Comparison of ENCODE assay signal across 8 cellular contexts in the genomic region with DNA sequence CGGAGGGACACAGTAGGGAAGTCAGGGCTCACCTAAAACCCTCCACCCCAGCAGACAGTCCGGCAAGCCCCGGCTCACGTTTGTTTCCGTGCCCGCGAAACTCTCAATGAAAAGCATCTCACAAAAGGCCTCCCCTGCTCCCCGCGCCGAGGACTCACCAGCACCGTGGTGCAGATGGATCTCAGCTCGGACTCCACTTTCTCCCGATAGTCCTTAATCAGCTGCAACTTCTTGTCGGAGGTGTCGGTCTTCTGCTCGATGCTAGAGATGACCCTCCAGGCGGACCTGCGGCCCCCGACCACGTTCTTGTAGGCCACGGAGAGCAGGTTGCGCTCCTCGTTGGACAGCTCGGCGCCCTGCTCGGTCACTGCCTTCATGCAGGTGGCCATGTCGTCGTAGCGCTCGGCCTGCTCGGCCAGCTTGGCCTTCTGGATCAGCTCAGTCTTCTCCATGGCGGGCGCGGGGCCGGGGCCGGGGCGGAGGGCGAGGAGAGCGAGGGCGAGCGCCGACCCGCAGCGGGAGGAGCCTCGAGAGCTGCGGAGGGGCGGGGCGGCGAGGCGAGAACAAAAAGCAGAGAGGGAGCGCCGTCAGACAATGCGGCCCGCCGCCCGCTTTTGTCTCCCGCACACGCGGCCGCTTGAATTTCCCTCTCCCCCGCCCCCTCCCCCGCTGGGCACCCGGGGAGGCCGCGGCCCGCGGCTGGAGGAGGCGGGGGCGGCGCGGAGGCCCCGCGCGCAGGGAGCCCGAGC. TPM values are rescaled to one million over a fixed set of nuclear protein-coding genes. Genes with fewer than 3 reads are reported as not detected.
A peak's percentile ranks its signal among the peaks of the same experiment; 100 is the strongest.
DNase-seq lines count a peak whose midpoint lies in the region; ATAC-seq, FAIRE-seq and TF ChIP-seq lines count a peak whose summit lies in the region.

No MANE protein-coding gene starts in this region.

- peak overlapping the region; percentile 96 for H3K27ac ChIP-seq in keratinocyte (ENCODE audit: control insufficient read depth, insufficient read depth, low read length)

- H4K20me1 ChIP-seq in keratinocyte (ENCODE audit: control insufficient read depth, extremely low read depth, insufficient read depth, low read length): peaks cover 11% of the 10 kb centered on the region

- H3K4me2 ChIP-seq in keratinocyte (ENCODE audit: control insufficient read depth, extremely low read depth, insufficient read depth, low read depth, low read length): peak overlapping the region; percentile 73

- peak overlapping the region; percentile 95 for H3K9ac ChIP-seq in keratinocyte (ENCODE audit: control insufficient read depth, extremely low read depth, insufficient read depth, low read length)

- dilution Hi-C loops in keratinocyte (cut with MboI; ENCODE audit: extremely low pct_ligation_motif_present, low sequenced_read_pairs): no loop called here

- TF ChIP-seq CTCF in bronchial epithelial cell (IDR thresholded peaks at IDR 0.05; ENCODE audit: insufficient read depth, low read length, severe bottlenecking): no peak
- no peak for TF ChIP-seq CTCF in keratinocyte (optimal IDR thresholded peaks at IDR 0.05 in 1 of 3, IDR thresholded peaks at IDR 0.05 in 1 of 3, conservative IDR thresholded peaks at IDR 0.05 in 1 of 3; ENCODE audit: extremely low read depth in 1 of 3, insufficient read depth in 2 of 3, low read length in 3 of 3)

- H3K4me3 ChIP-seq in bronchial epithelial cell (ENCODE audit: low read depth, low read length) (peak overlapping the region; percentile 90), keratinocyte (ENCODE audit: control insufficient read depth in 2 of 3, extremely low read depth in 1 of 3, insufficient read depth in 2 of 3, low read depth in 1 of 3, low read length in 3 of 3) (peak overlapping the region; percentile 89 to 97 (median 96))

- no peaks in the 10 kb centered on the region for H3K9me1 ChIP-seq in keratinocyte (ENCODE audit: control insufficient read depth, extremely low read depth, insufficient read depth, low read length)

- H3K36me3 ChIP-seq in bronchial epithelial cell (ENCODE audit: control insufficient read depth, insufficient read depth, low read length) (peaks cover 2% of the 10 kb centered on the region), keratinocyte (ENCODE audit: control insufficient read depth in 2 of 2, extremely low read depth in 1 of 2, insufficient read depth in 2 of 2, low read length in 2 of 2) (peaks cover 9 to 17% of the 10 kb centered on the region in 2 experiments)

- H3K79me2 ChIP-seq in keratinocyte (ENCODE audit: control insufficient read depth, insufficient read depth, low read length): peaks cover 51% of the 10 kb centered on the region

- peaks cover 32% of the 10 kb centered on the region for H3K4me1 ChIP-seq in keratinocyte (ENCODE audit: control insufficient read depth, extremely low read depth, insufficient read depth, low read length)

- H3K27me3 ChIP-seq in bronchial epithelial cell (ENCODE audit: control insufficient read depth, insufficient read depth, low read length): no peaks in the 10 kb centered on the region
- H3K27me3 ChIP-seq in keratinocyte (ENCODE audit: control insufficient read depth, extremely low read depth, insufficient read depth, low read length): no peaks in the 10 kb centered on the region

- no peaks in the 10 kb centered on the region for H3K9me3 ChIP-seq in keratinocyte (ENCODE audit: control insufficient read depth, low read depth, low read length)

- FAIRE-seq in bronchial epithelial cell (lab: Jason Lieb, UNC) (no peak), keratinocyte (lab: Jason Lieb, UNC) (no peak)

- H2AFZ ChIP-seq in keratinocyte (ENCODE audit: control insufficient read depth, low read length): no peak overlapping the region

- ATAC-seq in HG03045 (IDR thresholded peaks at IDR 0.05; ENCODE audit: unreplicated experiment): peak; percentile 51

- DNase-seq in NK-92 treated with Interleukin-12 subunit alpha and Interleukin-12 subunit beta, amount 100 ng/mL, for 24 hours (lab: John Stamatoyannopoulos, UW): peak; percentile 66
- DNase-seq in NK-92 (lab: John Stamatoyannopoulos, UW; ENCODE audit: unreplicated experiment) (no peak), NCI-H2196 (lab: John Stamatoyannopoulos, UW; ENCODE audit: unreplicated experiment) (peak; percentile 75), bronchial epithelial cell (ENCODE audit: low read depth) (peak; percentile 32), keratinocyte (ENCODE audit: low read depth, low spot score) (no peak)
- peak; percentile 50 to 62 (median 58) for DNase-seq in activated CD4-positive, CD25-positive, alpha-beta regulatory T cell (lab: John Stamatoyannopoulos, UW)
- DNase-seq in stimulated activated CD4-positive, alpha-beta T cell treated with anti-CD3 and anti-CD28 coated beads, Interleukin-15, amount 100 ng/mL, for 24 hours: peak; percentile 85

RNA-seq across cellular contexts. Expression of gene YWHAQ, which starts 0.6 kb away (rescaled TPM):
- 176 and 278 TPM in 2 replicates for total RNA-seq in bronchial epithelial cell
- polyA plus RNA-seq in keratinocyte: 365 to 593 TPM (median 369 TPM) in 3 replicates
- 246 TPM for polyA plus RNA-seq in keratinocyte (2011; ENCODE audit: low read depth)
- polyA plus RNA-seq in keratinocyte (2011; cell fraction: cytosol; rRNA removed): 402 and 692 TPM in 2 replicates
- 167 and 201 TPM in 2 replicates for polyA plus RNA-seq in keratinocyte (2011; cell fraction: nucleus; rRNA removed)
- 214 and 344 TPM in 2 replicates for polyA plus RNA-seq in keratinocyte (2012; ENCODE audit: low replicate concordance)
- 148 to 431 TPM (median 274 TPM) in 3 replicates for polyA minus RNA-seq in keratinocyte
- 428 TPM for polyA minus RNA-seq in keratinocyte (2011; cell fraction: cytosol; rRNA and poly(A)+ RNA removed)
- polyA minus RNA-seq in keratinocyte (2011; cell fraction: nucleus; rRNA and poly(A)+ RNA removed): 84.2 and 150 TPM in 2 replicates

Comparison
In these comparisons a context has a peak if more than half of its experiments do, and no peak if none do; other contexts are left out.
1. DNase-seq: peak in NK-92 treated with Interleukin-12 subunit alpha and Interleukin-12 subunit beta, amount 100 ng/mL, for 24 hours (single experiment), NCI-H2196 (single experiment), activated CD4-positive, CD25-positive, alpha-beta regulatory T cell (4 of 4), bronchial epithelial cell (single experiment) and stimulated activated CD4-positive, alpha-beta T cell treated with anti-CD3 and anti-CD28 coated beads, Interleukin-15, amount 100 ng/mL, for 24 hours (single experiment); none in NK-92 (single experiment) and keratinocyte (single experiment).